ENCODE assay signal across 9 cellular contexts in the genomic region with DNA sequence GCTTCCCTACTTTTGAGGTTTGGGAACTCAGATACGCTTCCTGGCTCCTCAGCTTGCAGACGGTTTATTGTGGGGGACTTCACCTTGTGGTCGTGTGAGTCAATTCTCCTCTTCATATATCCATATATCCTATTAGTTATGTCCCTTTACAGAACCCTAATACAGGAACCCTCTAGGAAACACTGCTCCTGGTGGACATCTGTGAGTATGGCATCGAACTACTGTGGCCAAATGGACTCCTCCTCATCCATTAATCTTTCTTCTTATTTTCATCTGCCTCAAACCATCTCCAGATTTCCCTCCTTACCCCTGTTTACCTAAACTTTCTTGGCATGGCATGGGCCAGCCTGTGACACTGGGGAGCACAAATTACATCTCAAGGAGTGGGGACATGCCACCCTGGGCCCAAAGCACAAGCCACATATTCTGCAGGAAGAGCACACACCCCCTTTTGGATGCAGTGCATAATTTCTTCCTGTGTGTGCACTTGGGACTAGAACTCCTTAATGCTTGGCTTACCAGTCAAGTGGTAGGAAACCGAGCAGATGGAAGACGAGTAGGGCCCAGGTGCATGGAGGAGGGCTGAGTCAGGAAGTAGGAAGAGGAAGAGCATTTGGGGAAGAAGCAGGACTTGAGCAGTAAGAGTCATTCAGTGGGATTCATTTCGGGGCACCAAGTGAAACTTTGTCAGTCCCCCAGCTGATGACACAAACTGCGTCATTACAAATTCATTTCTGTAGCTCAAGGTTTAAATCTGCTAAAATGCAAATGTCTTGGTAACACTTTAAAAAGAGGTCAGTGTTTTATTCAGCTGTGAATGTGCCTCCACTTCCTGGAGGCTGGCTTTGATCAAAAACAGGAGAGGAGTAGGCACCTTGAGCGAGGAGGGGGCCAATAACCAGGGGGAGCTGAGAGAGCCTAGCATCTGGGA.
A peak's percentile ranks its signal among the peaks of the same experiment; 100 is the strongest.
DNase-seq lines count a peak whose midpoint lies in the region; ATAC-seq and TF ChIP-seq lines count a peak whose summit lies in the region.
"Had no signal": no experiment of that assay in that cellular context is flagged by ENCODE, and none has a peak within 500 bp of the region (broad histone marks: within the 10 kb centered on the region; RNA-seq: fewer than 3 reads in every experiment).

No MANE protein-coding gene starts in this region.

- H3K27me3 ChIP-seq in DND-41 (ENCODE audit: insufficient read depth, low read length, poor library complexity) (no peaks in the 10 kb centered on the region), sigmoid colon (no peaks in the 10 kb centered on the region)

- no peak for TF ChIP-seq POLR2A in sigmoid colon (IDR thresholded peaks at IDR 0.05)

- no peaks in the 10 kb centered on the region for H3K79me2 ChIP-seq in DND-41 (ENCODE audit: insufficient read depth, low read length)

- peaks cover 2% of the 10 kb centered on the region for H3K27me3 Mint-ChIP-seq in WTC11 (ENCODE audit: low read depth)
- H3K27me3 Mint-ChIP-seq in mesothelial cell of epicardium (ENCODE audit: low read depth), result peaks cover 14% of the 10 kb centered on the region

- H3K9me3 Mint-ChIP-seq in WTC11, result peaks cover 5% of the 10 kb centered on the region
- no peaks in the 10 kb centered on the region for H3K9me3 Mint-ChIP-seq in mesothelial cell of epicardium

- H3K4me1 ChIP-seq in DND-41 (ENCODE audit: insufficient read depth, low read length) (peaks cover 46% of the 10 kb centered on the region), sigmoid colon (peaks cover 0 to 4% (median 0%) of the 10 kb centered on the region in 4 donors)
- H3K4me1 ChIP-seq: SJSA1 had no signal

- H4K20me1 ChIP-seq in DND-41 (ENCODE audit: insufficient read depth, low read length), result no peaks in the 10 kb centered on the region

- POLR2A ChIA-PET in WTC11 (lab: Charles Lee), result interaction anchor here (0.6 to 0.9 kb wide), 2 partner anchors 94 to 335 kb away, joined by 3 read pairs; no protein-coding TSS in a partner anchor

- DNase-seq in DND-41 (peak; percentile 47), WTC11 (ENCODE audit: low spot score) (peak; percentile 29), mesothelial cell of epicardium (ENCODE audit: low spot score in 2 of 2, unreplicated experiment in 2 of 2) (no peak), sigmoid colon (no peak), NCI-H2227 treated with DMSO at 0.1 percent for 48 hours (lab: John Stamatoyannopoulos, UW) (no peak)

- H3K9me3 ChIP-seq in DND-41 (ENCODE audit: insufficient read depth, low read length, severe bottlenecking) (no peaks in the 10 kb centered on the region), sigmoid colon (no peaks in the 10 kb centered on the region)
- H3K9me3 ChIP-seq: SJSA1 had no signal

- H3K27ac Mint-ChIP-seq in WTC11 (no peak overlapping the region), mesothelial cell of epicardium (no peak overlapping the region)

- H3K36me3 Mint-ChIP-seq in WTC11 (no peaks in the 10 kb centered on the region), mesothelial cell of epicardium (no peaks in the 10 kb centered on the region)

- peak overlapping the region; percentile 93; the same call in 1 of the 2 replicates for H3K27ac ChIP-seq in DND-41 (ENCODE audit: low read length)
- H3K27ac ChIP-seq in sigmoid colon, result no peak overlapping the region
- H3K27ac ChIP-seq: SJSA1 had no signal

- no peak for TF ChIP-seq EP300 in sigmoid colon (IDR thresholded peaks at IDR 0.05)

- H3K36me3 ChIP-seq in DND-41 (ENCODE audit: insufficient read depth, low read length), result no peaks in the 10 kb centered on the region
- H3K36me3 ChIP-seq in sigmoid colon, result no peaks in the 10 kb centered on the region
- H3K36me3 ChIP-seq: SJSA1 had no signal

- ATAC-seq in DND-41 (ENCODE audit: insufficient read depth, low read depth) (no peak), HG03354 (IDR thresholded peaks at IDR 0.05; ENCODE audit: poor library complexity, severe bottlenecking, unreplicated experiment) (peak; percentile 36), WTC11 (peak; percentile 66), HG02885 (IDR thresholded peaks at IDR 0.05; ENCODE audit: poor library complexity, unreplicated experiment) (no peak), HG02938 (IDR thresholded peaks at IDR 0.05; ENCODE audit: unreplicated experiment) (no peak)

- H3K9ac ChIP-seq in DND-41 (ENCODE audit: low read depth, low read length), result no peak overlapping the region

- no peak overlapping the region for H3K4me3 Mint-ChIP-seq in WTC11
- no peak overlapping the region for H3K4me3 Mint-ChIP-seq in mesothelial cell of epicardium

- CTCF ChIA-PET in WTC11 (lab: Charles Lee), result interaction anchor here (0.8 to 1.9 kb wide), 3 partner anchors 11 to 76 kb away, joined by 3 to 8 read pairs (median 3); no protein-coding TSS in a partner anchor

- H3K4me3 ChIP-seq in DND-41 (ENCODE audit: low read depth in 1 of 2, low read length in 2 of 2) (no peak overlapping the region), sigmoid colon (no peak overlapping the region)
- H3K4me3 ChIP-seq: SJSA1 had no signal

- 77 to 81% methylated on average over 9 of the region's 9 CpGs for WGBS in sigmoid colon, 2 donors

- H3K4me2 ChIP-seq in DND-41 (ENCODE audit: insufficient read depth, low read length), result no peak overlapping the region

- H3K4me1 Mint-ChIP-seq in WTC11 (peaks cover 37% of the 10 kb centered on the region), mesothelial cell of epicardium (peaks cover 11% of the 10 kb centered on the region)

- peak; percentile 67 for TF ChIP-seq CTCF in DND-41 (IDR thresholded peaks at IDR 0.05; ENCODE audit: borderline replicate concordance, extremely low read depth, low read length, poor library complexity, severe bottlenecking)
- TF ChIP-seq CTCF in WTC11 (IDR thresholded peaks at IDR 0.05), result peak; percentile 70
- peak; percentile 45 for TF ChIP-seq CTCF in mesothelial cell of epicardium (IDR thresholded peaks at IDR 0.05; ENCODE audit: unreplicated experiment)
- peak in 1 of 4 experiments; percentile 33 for TF ChIP-seq CTCF in sigmoid colon (IDR thresholded peaks at IDR 0.05)

- H2AFZ ChIP-seq in DND-41 (ENCODE audit: low read depth, low read length), result peak overlapping the region; percentile 7

- intact Hi-C loops in sigmoid colon (cut with DNase I), result no loop called here

TF ChIP-seq in WTC11, 78 proteins besides CTCF, POLR2A, EP300 and RAD21:
- no peak for TF ChIP-seq SMAD4 (CRISPR knock-in tag; IDR thresholded peaks at IDR 0.05)
- TF ChIP-seq EMX1 (CRISPR knock-in tag; IDR thresholded peaks at IDR 0.05), result no peak
TF ChIP-seq in WTC11: peak in this region for 0.

Comparison
In these comparisons a context has a peak if more than half of its experiments do, and no peak if none do; other contexts are left out.
1. ATAC-seq: peak in HG03354 (single experiment) and WTC11 (single experiment); none in DND-41 (single experiment), HG02885 (single experiment) and HG02938 (single experiment).
2. DNase-seq: peak in DND-41 (single experiment) and WTC11 (single experiment); none in mesothelial cell of epicardium (0 of 2), sigmoid colon (single experiment) and NCI-H2227 treated with DMSO at 0.1 percent for 48 hours (single experiment).